In the genomic region with DNA sequence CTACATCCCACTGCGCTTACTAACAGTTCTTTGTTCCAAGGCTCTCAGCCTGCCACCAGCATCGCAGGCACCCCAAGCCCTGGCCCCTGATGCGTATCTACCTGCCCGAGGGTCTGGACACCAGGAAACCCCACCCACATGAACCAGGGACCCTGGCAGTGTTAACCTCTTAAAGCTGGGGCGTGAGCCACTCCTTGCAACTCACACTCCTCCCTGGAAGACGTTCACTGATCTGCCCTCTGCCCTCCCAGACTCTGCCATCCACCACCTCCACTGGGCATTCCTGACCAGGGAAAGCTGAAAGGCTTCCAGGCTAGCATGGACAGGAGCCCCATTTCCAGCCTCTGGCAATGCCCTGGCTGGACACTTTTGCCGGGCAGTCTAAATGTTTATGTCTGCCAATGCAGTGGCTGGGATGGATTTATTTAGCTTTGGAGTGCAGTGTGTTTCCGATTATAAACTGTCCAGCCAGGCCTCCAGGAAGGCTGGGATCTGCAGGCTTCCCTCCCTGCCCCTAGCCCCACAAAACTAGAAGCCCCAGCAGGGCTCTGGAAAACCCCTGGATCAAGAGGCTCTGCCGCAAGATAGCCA, we compare ENCODE assay signal across 1 cellular context.
TF ChIP-seq lines count a peak whose summit lies in the region.

No MANE protein-coding gene starts in this region.

TF ChIP-seq in IMR-90, 13 proteins besides CTCF, POLR2A, EP300 and RAD21:
- TF ChIP-seq, protein P1, sequence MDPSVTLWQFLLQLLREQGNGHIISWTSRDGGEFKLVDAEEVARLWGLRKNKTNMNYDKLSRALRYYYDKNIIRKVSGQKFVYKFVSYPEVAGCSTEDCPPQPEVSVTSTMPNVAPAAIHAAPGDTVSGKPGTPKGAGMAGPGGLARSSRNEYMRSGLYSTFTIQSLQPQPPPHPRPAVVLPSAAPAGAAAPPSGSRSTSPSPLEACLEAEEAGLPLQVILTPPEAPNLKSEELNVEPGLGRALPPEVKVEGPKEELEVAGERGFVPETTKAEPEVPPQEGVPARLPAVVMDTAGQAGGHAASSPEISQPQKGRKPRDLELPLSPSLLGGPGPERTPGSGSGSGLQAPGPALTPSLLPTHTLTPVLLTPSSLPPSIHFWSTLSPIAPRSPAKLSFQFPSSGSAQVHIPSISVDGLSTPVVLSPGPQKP (IDR thresholded peaks at IDR 0.05; ENCODE audit: borderline replicate concordance, low read depth, low read length) = no peak
- TF ChIP-seq SMC3 (IDR thresholded peaks at IDR 0.05; ENCODE audit: low read depth, low read length) = no peak
- no peak for TF ChIP-seq NFE2L2 (IDR thresholded peaks at IDR 0.05; ENCODE audit: low read depth, low read length)
- TF ChIP-seq, protein P2, sequence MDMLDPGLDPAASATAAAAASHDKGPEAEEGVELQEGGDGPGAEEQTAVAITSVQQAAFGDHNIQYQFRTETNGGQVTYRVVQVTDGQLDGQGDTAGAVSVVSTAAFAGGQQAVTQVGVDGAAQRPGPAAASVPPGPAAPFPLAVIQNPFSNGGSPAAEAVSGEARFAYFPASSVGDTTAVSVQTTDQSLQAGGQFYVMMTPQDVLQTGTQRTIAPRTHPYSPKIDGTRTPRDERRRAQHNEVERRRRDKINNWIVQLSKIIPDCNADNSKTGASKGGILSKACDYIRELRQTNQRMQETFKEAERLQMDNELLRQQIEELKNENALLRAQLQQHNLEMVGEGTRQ (IDR thresholded peaks at IDR 0.05; ENCODE audit: low read depth, low read length) = no peak
- no peak for TF ChIP-seq MXI1 (IDR thresholded peaks at IDR 0.05; ENCODE audit: borderline replicate concordance, low read depth, low read length)
- TF ChIP-seq CEBPB (IDR thresholded peaks at IDR 0.05; ENCODE audit: low read depth, low read length) = no peak
- no peak for TF ChIP-seq BHLHE40 (IDR thresholded peaks at IDR 0.05; ENCODE audit: low read depth, low read length)
- TF ChIP-seq FOS (IDR thresholded peaks at IDR 0.05; ENCODE audit: low read depth, low read length) = no peak
- TF ChIP-seq MAFK (IDR thresholded peaks at IDR 0.05; ENCODE audit: low read depth, low read length) = no peak
- no peak for TF ChIP-seq MAZ (IDR thresholded peaks at IDR 0.05; ENCODE audit: borderline replicate concordance, low read depth, low read length)
- no peak for TF ChIP-seq CHD1 (IDR thresholded peaks at IDR 0.05; ENCODE audit: low read depth, low read length)
- TF ChIP-seq RCOR1 (IDR thresholded peaks at IDR 0.05; ENCODE audit: insufficient replicate concordance, low read length) = no peak
- TF ChIP-seq RFX5 (IDR thresholded peaks at IDR 0.05; ENCODE audit: low read depth, low read length) = no peak
TF ChIP-seq in IMR-90: peak in this region for 0.
